ENCODE assay signal across 39 cellular contexts in genomic region chr6:32566957-32567356, GRCh38. TPM values are rescaled to one million over a fixed set of nuclear protein-coding genes. Genes with fewer than 3 reads are reported as not detected.
"Had no signal": no experiment of that assay in that cellular context is flagged by ENCODE, and none has a peak within 500 bp of the region (broad histone marks: within the 10 kb centered on the region; RNA-seq: fewer than 3 reads in every experiment).

No MANE protein-coding gene starts in this region.

- H3K4me3 ChIP-seq: adrenal gland, body of pancreas, breast epithelium had no signal

- H3K9me3 ChIP-seq: adrenal gland, body of pancreas, breast epithelium had no signal

- H3K27ac Mint-ChIP-seq: activated CD4-positive, alpha-beta memory T cell treated with anti-CD3 and anti-CD28 coated beads for 36 hours; activated CD4-positive, alpha-beta T cell treated with anti-CD3 and anti-CD28 coated beads for 36 hours; activated CD8-positive, alpha-beta T cell treated with anti-CD3 and anti-CD28 coated beads for 36 hours; activated naive CD4-positive, alpha-beta T cell treated with anti-CD3 and anti-CD28 coated beads for 36 hours; activated naive CD4-positive, alpha-beta T cell treated with anti-CD3 and anti-CD28 coated beads, Interleukin-2, amount 50 U/mL, for 72 hours; activated naive CD8-positive, alpha-beta T cell treated with anti-CD3 and anti-CD28 coated beads for 36 hours; activated T-cell treated with anti-CD3 and anti-CD28 coated beads, Interleukin-2, amount 50 U/mL, for 72 hours; activated T-helper 1 cell treated with anti-CD3 and anti-CD28 coated beads, Interleukin-12 subunit alpha, Interleukin-12 subunit beta, Interleukin-2, Interleukin-4 antibody, amounts not matched to agents 30 ng/mL and 10 ng/mL and 1 ng/mL, durations not matched to agents 14 hours and 24 hours and 36 hours; activated T-helper 17 cell treated with anti-CD3 and anti-CD28 coated beads, Interleukin-2, amount 50 U/mL, for 72 hours; T-helper 1 cell treated with Interleukin-12 subunit alpha and Interleukin-12 subunit beta and Interleukin-4 antibody, amounts not matched to agents 30 μg/mL and 1 μg/mL, for 36 hours; T-helper 2 cell treated with Interferon-gamma antibody and Interleukin-4, amounts not matched to agents 5 μg/mL and 100 μg/mL, for 36 hours; WTC11 had no signal

- H3K4me3 Mint-ChIP-seq: activated CD4-positive, alpha-beta memory T cell treated with anti-CD3 and anti-CD28 coated beads for 36 hours; activated CD4-positive, alpha-beta T cell treated with anti-CD3 and anti-CD28 coated beads for 36 hours; activated CD8-positive, alpha-beta T cell treated with anti-CD3 and anti-CD28 coated beads for 36 hours; activated naive CD4-positive, alpha-beta T cell treated with anti-CD3 and anti-CD28 coated beads for 36 hours; activated naive CD8-positive, alpha-beta T cell treated with anti-CD3 and anti-CD28 coated beads for 36 hours; activated T-cell treated with anti-CD3 and anti-CD28 coated beads, Interleukin-2, amount 50 U/mL, for 4 hours; activated T-cell treated with anti-CD3 and anti-CD28 coated beads, Interleukin-2, amount 50 U/mL, for 72 hours; activated T-helper 1 cell treated with anti-CD3 and anti-CD28 coated beads, Interleukin-12 subunit alpha, Interleukin-12 subunit beta, Interleukin-2, Interleukin-4 antibody, amounts not matched to agents 30 ng/mL and 10 ng/mL and 1 ng/mL, durations not matched to agents 14 hours and 24 hours and 36 hours; activated T-helper 17 cell treated with anti-CD3 and anti-CD28 coated beads, Interleukin-2, amount 50 U/mL, for 72 hours; T-helper 1 cell treated with Interleukin-12 subunit alpha and Interleukin-12 subunit beta and Interleukin-4 antibody, amounts not matched to agents 30 μg/mL and 1 μg/mL, for 36 hours; T-helper 2 cell treated with Interferon-gamma antibody and Interleukin-4, amounts not matched to agents 5 μg/mL and 100 μg/mL, for 36 hours; WTC11 had no signal

- H3K27me3 ChIP-seq: adrenal gland, body of pancreas, brain microvascular endothelial cell, breast epithelium had no signal

- DNase-seq: activated CD4-positive, alpha-beta memory T cell treated with anti-CD3 and anti-CD28 coated beads for 36 hours; activated CD4-positive, alpha-beta T cell treated with anti-CD3 and anti-CD28 coated beads for 1 hour; activated CD4-positive, alpha-beta T cell treated with anti-CD3 and anti-CD28 coated beads for 36 hours; activated CD4-positive, alpha-beta T cell treated with anti-CD3 and anti-CD28 coated beads for 48 hours; activated CD4-positive, alpha-beta T cell treated with anti-CD3 and anti-CD28 coated beads, Interleukin-2, amount 50 U/mL, for 1 hour; activated CD4-positive, alpha-beta T cell treated with anti-CD3 and anti-CD28 coated beads, Interleukin-2, amount 50 U/mL, for 4 hours; activated CD4-positive, CD25-positive, alpha-beta regulatory T cell; activated CD8-positive, alpha-beta memory T cell treated with anti-CD3 and anti-CD28 coated beads, Interleukin-2, amount 50 U/mL, for 4 hours; activated CD8-positive, alpha-beta T cell treated with anti-CD3 and anti-CD28 coated beads for 36 hours; activated effector memory CD4-positive, alpha-beta T cell treated with anti-CD3 and anti-CD28 coated beads, Interleukin-2, amount 50 U/mL, for 16 hours; activated gamma-delta T cell treated with Interleukin-2 at 50 U/mL for 16 hours; activated naive CD4-positive, alpha-beta T cell; activated naive CD4-positive, alpha-beta T cell treated with anti-CD3 and anti-CD28 coated beads for 36 hours; activated naive CD4-positive, alpha-beta T cell treated with anti-CD3 and anti-CD28 coated beads, Interleukin-2, amount 50 U/mL, for 16 hours; activated naive CD8-positive, alpha-beta T cell treated with anti-CD3 and anti-CD28 coated beads for 36 hours; activated T-cell treated with anti-CD3 and anti-CD28 coated beads for 4 hours; activated T-cell treated with anti-CD3 and anti-CD28 coated beads, Interleukin-2, amount 50 U/mL, for 1 hour; activated T-cell treated with anti-CD3 and anti-CD28 coated beads, Interleukin-2, amount 50 U/mL, for 4 hours; activated T-cell treated with anti-CD3 and anti-CD28 coated beads, Interleukin-2, amount 50 U/mL, for 72 hours; adrenal gland; amniotic stem cell; aorta; body of pancreas; brain microvascular endothelial cell; central memory CD4-positive, alpha-beta T cell; T-helper 1 cell; T-helper 2 cell; T-helper 9 cell; WERI-Rb-1 had no signal

- H3K36me3 ChIP-seq: adrenal gland, brain microvascular endothelial cell, breast epithelium, WERI-Rb-1 had no signal

- H3K4me1 Mint-ChIP-seq: activated naive CD8-positive, alpha-beta T cell treated with anti-CD3 and anti-CD28 coated beads for 36 hours; activated T-helper 17 cell treated with anti-CD3 and anti-CD28 coated beads, Interleukin-2, amount 50 U/mL, for 72 hours; WTC11 had no signal

- H3K36me3 Mint-ChIP-seq: activated CD4-positive, alpha-beta memory T cell treated with anti-CD3 and anti-CD28 coated beads for 36 hours; activated naive CD4-positive, alpha-beta T cell treated with anti-CD3 and anti-CD28 coated beads, Interleukin-2, amount 50 U/mL, for 72 hours; activated naive CD8-positive, alpha-beta T cell treated with anti-CD3 and anti-CD28 coated beads for 36 hours; WTC11 had no signal

- H3K4me1 ChIP-seq: adrenal gland, body of pancreas, breast epithelium had no signal

- H3K9me3 Mint-ChIP-seq: activated CD4-positive, alpha-beta memory T cell treated with anti-CD3 and anti-CD28 coated beads for 36 hours; activated CD8-positive, alpha-beta T cell treated with anti-CD3 and anti-CD28 coated beads for 36 hours; activated naive CD4-positive, alpha-beta T cell treated with anti-CD3 and anti-CD28 coated beads for 36 hours; activated naive CD4-positive, alpha-beta T cell treated with anti-CD3 and anti-CD28 coated beads, Interleukin-2, amount 50 U/mL, for 72 hours; activated naive CD8-positive, alpha-beta T cell treated with anti-CD3 and anti-CD28 coated beads for 36 hours; activated T-cell treated with anti-CD3 and anti-CD28 coated beads, Interleukin-2, amount 50 U/mL, for 4 hours; activated T-cell treated with anti-CD3 and anti-CD28 coated beads, Interleukin-2, amount 50 U/mL, for 72 hours; activated T-helper 1 cell treated with anti-CD3 and anti-CD28 coated beads, Interleukin-12 subunit alpha, Interleukin-12 subunit beta, Interleukin-2, Interleukin-4 antibody, amounts not matched to agents 30 ng/mL and 10 ng/mL and 1 ng/mL, durations not matched to agents 14 hours and 24 hours and 36 hours; activated T-helper 17 cell treated with anti-CD3 and anti-CD28 coated beads, Interleukin-2, amount 50 U/mL, for 72 hours; T-helper 1 cell treated with Interleukin-12 subunit alpha and Interleukin-12 subunit beta and Interleukin-4 antibody, amounts not matched to agents 30 μg/mL and 1 μg/mL, for 36 hours; T-helper 2 cell treated with Interferon-gamma antibody and Interleukin-4, amounts not matched to agents 5 μg/mL and 100 μg/mL, for 36 hours had no signal

- ATAC-seq: activated CD4-positive, alpha-beta T cell treated with anti-CD3 and anti-CD28 coated beads for 36 hours; activated CD4-positive, CD25-positive, alpha-beta regulatory T cell treated with anti-CD3 and anti-CD28 coated beads, Interleukin-2, amount 50 U/mL, for 24 hours; activated CD8-positive, alpha-beta T cell treated with anti-CD3 and anti-CD28 coated beads for 36 hours; activated naive CD4-positive, alpha-beta T cell treated with anti-CD3 and anti-CD28 coated beads, Interleukin-2, amount 50 U/mL, for 72 hours; activated T-cell treated with anti-CD3 and anti-CD28 coated beads, Interleukin-2, amount 50 U/mL, for 4 hours; activated T-cell treated with anti-CD3 and anti-CD28 coated beads, Interleukin-2, amount 50 U/mL, for 72 hours; activated T-helper 17 cell treated with anti-CD3 and anti-CD28 coated beads, Interleukin-2, amount 50 U/mL, for 72 hours; body of pancreas; WTC11 had no signal

- H3K27ac ChIP-seq: adrenal gland, body of pancreas, brain microvascular endothelial cell, breast epithelium, WERI-Rb-1 had no signal

RNA-seq across cellular contexts. Expression of gene HLA-DRB1, which starts 22.7 kb away (rescaled TPM):
- total RNA-seq: chondrocyte had no signal

RNA-seq across cellular contexts. Expression of gene HLA-DRB5, which starts 36.9 kb away (rescaled TPM):
- total RNA-seq: astrocyte, chondrocyte, WTC11 had no signal
